35 cellular contexts compared by ENCODE assay signal in genomic region chr7:149761307-149761706, GRCh38. TPM values are rescaled to one million over a fixed set of nuclear protein-coding genes. Genes with fewer than 3 reads are reported as not detected.
"Had no signal": no experiment of that assay in that cellular context is flagged by ENCODE, and none has a peak within 500 bp of the region (broad histone marks: within the 10 kb centered on the region; RNA-seq: fewer than 3 reads in every experiment).

No MANE protein-coding gene starts in this region.

- H3K36me3 ChIP-seq: ascending aorta, brain microvascular endothelial cell, breast epithelium, cardiac muscle cell had no signal

- DNase-seq: activated effector memory CD4-positive, alpha-beta T cell treated with anti-CD3 and anti-CD28 coated beads, Interleukin-2, amount 50 U/mL, for 16 hours; activated effector memory CD4-positive, alpha-beta T cell treated with Interleukin-2 at 50 U/mL for 16 hours; activated gamma-delta T cell; activated gamma-delta T cell treated with Interleukin-2 at 50 U/mL for 16 hours; activated naive CD4-positive, alpha-beta T cell; activated naive CD4-positive, alpha-beta T cell treated with anti-CD3 and anti-CD28 coated beads for 36 hours; activated naive CD4-positive, alpha-beta T cell treated with anti-CD3 and anti-CD28 coated beads, Interleukin-2, amount 10 ng/mL, durations not matched to agents 7 days and 5 days; activated naive CD4-positive, alpha-beta T cell treated with anti-CD3 and anti-CD28 coated beads, Interleukin-2, amount 50 U/mL, for 16 hours; activated naive CD4-positive, alpha-beta T cell treated with Interleukin-2 at 50 U/mL for 16 hours; activated naive CD8-positive, alpha-beta T cell treated with anti-CD3 and anti-CD28 coated beads for 36 hours; activated naive CD8-positive, alpha-beta T cell treated with anti-CD3 and anti-CD28 coated beads, Interleukin-2, amount 10 ng/mL, durations not matched to agents 7 days and 5 days; activated naive CD8-positive, alpha-beta T cell treated with anti-CD3 and anti-CD28 coated beads, Interleukin-2, amount 50 U/mL, for 24 hours; activated T-cell treated with anti-CD3 and anti-CD28 coated beads, Interleukin-2, amount 50 U/mL, for 1 hour; activated T-cell treated with anti-CD3 and anti-CD28 coated beads, Interleukin-2, amount 50 U/mL, for 24 hours; activated T-cell treated with anti-CD3 and anti-CD28 coated beads, Interleukin-2, amount 50 U/mL, for 4 hours; activated T-cell treated with anti-CD3 and anti-CD28 coated beads, Interleukin-2, amount 50 U/mL, for 48 hours; activated T-cell treated with anti-CD3 and anti-CD28 coated beads, Interleukin-2, amount 50 U/mL, for 72 hours; adrenal gland; amniotic stem cell; amygdala; anterior cingulate cortex; aorta; body of pancreas; brain microvascular endothelial cell; caudate nucleus; central memory CD4-positive, alpha-beta T cell; cerebellar nuclear complex had no signal

- H3K4me3 ChIP-seq: adrenal gland, ascending aorta, body of pancreas, breast epithelium, cardiac muscle cell had no signal

- H3K27ac ChIP-seq: adrenal gland, ascending aorta, body of pancreas, brain microvascular endothelial cell, breast epithelium, cardiac muscle cell had no signal

- H3K4me1 ChIP-seq: adrenal gland, body of pancreas, breast epithelium had no signal

- FAIRE-seq: astrocyte, bronchial epithelial cell had no signal

- ATAC-seq: activated naive CD4-positive, alpha-beta T cell treated with anti-CD3 and anti-CD28 coated beads, Interleukin-2, amount 50 U/mL, for 72 hours; activated naive CD8-positive, alpha-beta T cell treated with anti-CD3 and anti-CD28 coated beads, Interleukin-2, amount 50 U/mL, for 24 hours; activated T-cell treated with anti-CD3 and anti-CD28 coated beads, Interleukin-2, amount 50 U/mL, for 4 hours; activated T-cell treated with anti-CD3 and anti-CD28 coated beads, Interleukin-2, amount 50 U/mL, for 72 hours; activated T-helper 17 cell treated with anti-CD3 and anti-CD28 coated beads, Interleukin-2, amount 50 U/mL, for 72 hours; body of pancreas had no signal

- H3K27me3 ChIP-seq: ascending aorta, body of pancreas had no signal

- H3K9me3 ChIP-seq: adrenal gland, ascending aorta, body of pancreas, breast epithelium had no signal

RNA-seq across cellular contexts. Expression of gene ZNF467, which starts 12.1 kb away (rescaled TPM):
- total RNA-seq: activated T-helper 2 cell treated with anti-CD3 and anti-CD28 coated beads, Interferon-gamma antibody, Interleukin-2, Interleukin-4, amounts not matched to agents 10 μg/mL and 5 μg/mL and 100 μg/mL, durations not matched to agents 14 hours and 24 hours and 36 hours had no signal
